In genomic region chr22:38927033-38927789, GRCh38 we compare ENCODE assay signal across 8 cellular contexts. TPM values are rescaled to one million over a fixed set of nuclear protein-coding genes. Genes with fewer than 3 reads are reported as not detected.
DNase-seq lines count a peak whose midpoint lies in the region; ATAC-seq and TF ChIP-seq lines count a peak whose summit lies in the region.

No MANE protein-coding gene starts in this region.

- in situ Hi-C loops in HAP-1 (cut with MboI; ENCODE audit: low sequenced_read_pairs): no loop called here

- TF ChIP-seq EP300 in sigmoid colon (IDR thresholded peaks at IDR 0.05): no peak

- POLR2A ChIA-PET in AG04450 (lab: Yijun Ruan, JAX): interaction anchor here (0.5 kb wide), 1 partner anchor 180 kb away, joined by 7 read pairs; no protein-coding TSS in a partner anchor

- H3K27ac ChIP-seq in AG04450 (ENCODE audit: low read depth, low read length) (no peak overlapping the region), iPS DF 6.9 (ENCODE audit: low read length) (no peak overlapping the region), sigmoid colon (peak overlapping the region; percentile 66 to 90 (median 77))

- H3K4me3 ChIP-seq in AG04450 (ENCODE audit: low read depth, low read length) (peak overlapping the region; percentile 13; the same call in 1 of the 2 replicates), HAP-1 (peak overlapping the region; percentile 12), iPS DF 6.9 (ENCODE audit: low read length) (peak overlapping the region; percentile 17; the same call in 1 of the 2 replicates), sigmoid colon (peak overlapping the region; percentile 17 to 53 (median 44))

- peaks cover 12% of the 10 kb centered on the region for H3K27me3 Mint-ChIP-seq in brain

- peaks cover 2% of the 10 kb centered on the region for H3K27me3 ChIP-seq in AG04450 (ENCODE audit: control insufficient read depth, insufficient read depth, low read length)
- no peaks in the 10 kb centered on the region for H3K27me3 ChIP-seq in HAP-1 (ENCODE audit: low read depth)
- 0 out of 2 replicates have a peak, but pooled peaks cover 2% of the 10 kb centered on the region for H3K27me3 ChIP-seq in iPS DF 6.9 (ENCODE audit: control insufficient read depth, insufficient read depth, low read length)
- H3K27me3 ChIP-seq in sigmoid colon: no peaks in the 10 kb centered on the region

- ATAC-seq in GM19395 (IDR thresholded peaks at IDR 0.05; ENCODE audit: unreplicated experiment): no peak

- H3K4me1 ChIP-seq in HAP-1: peaks cover 16% of the 10 kb centered on the region
- H3K4me1 ChIP-seq in iPS DF 6.9 (ENCODE audit: control insufficient read depth, insufficient read depth, low read length): no peaks in the 10 kb centered on the region
- peaks cover 0 to 33% (median 28%) of the 10 kb centered on the region in 4 donors for H3K4me1 ChIP-seq in sigmoid colon

- peak; percentile 75 for TF ChIP-seq CTCF in AG04450 (IDR thresholded peaks at IDR 0.05; ENCODE audit: low read depth, low read length)
- peak; percentile 59 to 76 for TF ChIP-seq CTCF in brain (conservative IDR thresholded peaks at IDR 0.05)
- TF ChIP-seq CTCF in sigmoid colon (IDR thresholded peaks at IDR 0.05): peak; percentile 55 to 81 (median 62)

- H3K9me3 Mint-ChIP-seq in brain: peaks cover 0 to 5% (median under 1%) of the 10 kb centered on the region in 5 experiments

- H3K36me3 Mint-ChIP-seq in brain: no peaks in the 10 kb centered on the region

- DNase-seq in AG04450 (ENCODE audit: low read depth, low spot score) (no peak), HAP-1 (ENCODE audit: low spot score in 2 of 2) (peak; percentile 85 to 90), T-helper 1 cell (peak in 3 of 5 donors; percentile 17 to 48 (median 29)), iPS DF 6.9 (ENCODE audit: low read depth, low spot score) (peak; percentile 48), sigmoid colon (peak; percentile 89), GF-D8 (lab: John Stamatoyannopoulos, UW) (no peak)

- H3K36me3 ChIP-seq in HAP-1 (replicated peaks) (no peaks in the 10 kb centered on the region), iPS DF 6.9 (ENCODE audit: control insufficient read depth, insufficient read depth, low read length) (no peaks in the 10 kb centered on the region), sigmoid colon (no peaks in the 10 kb centered on the region)

- no CpG with 5 or more reads among the region's 39 CpGs for WGBS in iPS DF 6.9 (ENCODE audit: insufficient coverage, insufficient read length)
- WGBS in sigmoid colon, 2 donors: 3 to 8% methylated on average over 39 of the region's 39 CpGs

- H3K9me3 ChIP-seq in AG04450 (ENCODE audit: control insufficient read depth, insufficient read depth, low read length) (no peaks in the 10 kb centered on the region; the same call in 1 of the 2 replicates), HAP-1 (no peaks in the 10 kb centered on the region), iPS DF 6.9 (ENCODE audit: control insufficient read depth, insufficient read depth, low read length) (no peaks in the 10 kb centered on the region), sigmoid colon (no peaks in the 10 kb centered on the region)

- peaks cover 37% of the 10 kb centered on the region for H3K4me1 Mint-ChIP-seq in brain

- H3K27ac Mint-ChIP-seq in brain: peak overlapping the region; percentile 18 to 79 (median 52)

- H3K4me3 Mint-ChIP-seq in brain: peak overlapping the region; percentile 46 to 79 (median 73)

- intact Hi-C loops in sigmoid colon (cut with DNase I): loop anchor here (1.0 kb wide), 1 partner anchor 58 kb away; no protein-coding TSS in a partner anchor

- TF ChIP-seq POLR2A in sigmoid colon (IDR thresholded peaks at IDR 0.05): no peak

- CTCF ChIA-PET in AG04450 (lab: Charles Lee): interaction anchor here (0.7 to 1.6 kb wide), 4 partner anchors 16 to 76 kb away, joined by 3 to 4 read pairs (median 4); no protein-coding TSS in a partner anchor

RNA-seq across cellular contexts. Expression of gene APOBEC3A, which starts 30.2 kb away (rescaled TPM):
- polyA plus RNA-seq in AG04450 (2011; rRNA removed): not detected in 2 replicates
- not detected in 2 replicates for polyA minus RNA-seq in AG04450 (2011; rRNA and poly(A)+ RNA removed)
- not detected for polyA plus RNA-seq in brain (ENCODE audit: insufficient read depth, low read depth, low replicate concordance)
- under 1 TPM in 1 of 4 donors, not detected in 3; 0.36 TPM for total RNA-seq in sigmoid colon
- polyA plus RNA-seq in sigmoid colon: 10 to 100 TPM in 1 of 3 donors, 1 to 10 TPM in 1, under 1 TPM in 1; 0.60 to 67.3 (median 9.0) TPM

RNA-seq across cellular contexts. Expression of gene APOBEC3B, which starts 54.9 kb away (rescaled TPM):
- 12.5 TPM in 2 replicates for polyA plus RNA-seq in AG04450 (2011; rRNA removed)
- 11.4 and 12.7 TPM in 2 replicates for polyA minus RNA-seq in AG04450 (2011; rRNA and poly(A)+ RNA removed)
- 49.9 TPM for polyA plus RNA-seq in brain (ENCODE audit: insufficient read depth, low read depth, low replicate concordance)
- total RNA-seq in sigmoid colon: 1 to 10 TPM in 1 of 4 donors, under 1 TPM in 1, not detected in 2; 0.71 to 3.1 TPM
- polyA plus RNA-seq in sigmoid colon: 10 to 100 TPM; 13.5 to 81.6 (median 17.4) TPM

RNA-seq across cellular contexts. Expression of gene CBX6, which starts 55.2 kb away (rescaled TPM):
- polyA plus RNA-seq in AG04450 (2011; rRNA removed): 14.7 and 19.8 TPM in 2 replicates
- 57.6 and 66.9 TPM in 2 replicates for polyA minus RNA-seq in AG04450 (2011; rRNA and poly(A)+ RNA removed)
- polyA plus RNA-seq in brain (ENCODE audit: insufficient read depth, low read depth, low replicate concordance): 64.4 TPM
- total RNA-seq in sigmoid colon: 10 to 100 TPM; 47.2 to 90.6 (median 59.3) TPM
- 10 to 100 TPM in 1 of 3 donors, 1 to 10 TPM in 2; 4.2 to 23.8 (median 5.1) TPM for polyA plus RNA-seq in sigmoid colon

Comparison
In these comparisons a context has a peak if more than half of its experiments do, and no peak if none do; other contexts are left out.
1. DNase-seq: peak in HAP-1 (2 of 2), T-helper 1 cell (3 of 5), iPS DF 6.9 (single experiment) and sigmoid colon (single experiment); none in AG04450 (single experiment) and GF-D8 (single experiment).
2. H3K27ac ChIP-seq: peak in sigmoid colon (4 of 4); none in AG04450 (single experiment) and iPS DF 6.9 (single experiment).
3. Peak in every context shown above with its lines, with median percentiles within 50 percentile points of each other: H3K4me3 ChIP-seq and CTCF ChIP-seq.